ENCODE assay signal across 8 cellular contexts in the genomic region with DNA sequence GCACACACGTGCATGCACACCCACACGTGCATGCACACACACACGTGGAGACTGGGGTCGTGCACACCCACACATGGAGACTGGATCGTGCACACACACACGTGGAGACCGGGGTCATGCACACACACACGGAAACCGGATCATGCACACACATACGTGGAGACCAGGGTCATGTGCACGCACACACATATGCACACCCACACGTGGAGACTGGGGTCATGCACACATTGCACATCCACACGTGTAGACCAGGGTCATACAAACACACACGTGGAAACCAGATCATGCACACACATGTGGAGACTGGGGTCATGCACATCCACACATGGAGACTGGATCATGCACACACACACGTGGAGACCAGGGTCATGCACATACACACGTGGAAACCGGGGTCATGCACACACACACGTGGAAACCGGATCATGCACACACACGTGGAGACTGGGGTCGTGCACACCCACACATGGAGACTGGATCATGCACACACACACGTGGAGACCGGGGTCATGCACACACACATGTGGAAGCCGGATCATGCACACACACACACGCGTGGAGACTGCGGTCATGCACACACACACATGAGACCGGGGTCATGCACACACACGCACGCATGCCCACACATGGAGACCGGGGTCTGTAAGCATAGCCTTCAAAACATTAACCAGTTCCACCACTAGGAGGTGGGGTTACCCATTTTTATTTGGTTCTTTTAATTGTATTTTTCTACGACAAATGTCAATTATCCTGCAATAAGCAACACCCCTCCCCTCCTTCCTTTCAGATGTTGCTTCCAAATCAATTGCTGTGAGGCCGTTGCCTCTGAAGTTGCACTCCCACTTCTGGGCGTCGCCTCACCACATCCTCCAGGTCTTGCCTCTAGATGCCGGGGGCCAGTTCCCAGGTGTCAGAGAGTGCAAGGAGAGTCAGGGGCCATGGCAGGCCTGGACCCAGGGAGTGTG.
DNase-seq lines count a peak whose midpoint lies in the region; ATAC-seq and FAIRE-seq lines count a peak whose summit lies in the region.

No MANE protein-coding gene starts in this region.

- H3K4me1 ChIP-seq in trophoblast cell (ENCODE audit: control insufficient read depth in 1 of 2, insufficient read depth in 2 of 2, low read length in 2 of 2) (no peaks in the 10 kb centered on the region), small intestine (ENCODE audit: control insufficient read depth in 2 of 2, insufficient read depth in 1 of 2, low read depth in 1 of 2, low read length in 1 of 2) (no peaks in the 10 kb centered on the region)

- H3K9ac ChIP-seq in trophoblast cell (ENCODE audit: low read length), result no peak overlapping the region

- no peak overlapping the region for H4K91ac ChIP-seq in trophoblast cell (ENCODE audit: low read depth, low read length)

- H4K8ac ChIP-seq in trophoblast cell (ENCODE audit: low read depth, low read length), result no peak overlapping the region

- H3K23ac ChIP-seq in trophoblast cell (ENCODE audit: low read length), result no peak overlapping the region

- no peak overlapping the region for H2BK5ac ChIP-seq in trophoblast cell (ENCODE audit: low read depth, low read length, poor library complexity)

- H3K36me3 ChIP-seq in trophoblast cell (ENCODE audit: control insufficient read depth in 1 of 2, insufficient read depth in 2 of 2, low read length in 2 of 2) (no peaks in the 10 kb centered on the region), small intestine (ENCODE audit: control insufficient read depth in 2 of 2, insufficient read depth in 2 of 2, low read length in 2 of 2) (no peaks in the 10 kb centered on the region)

- H3K27me3 ChIP-seq in trophoblast cell (ENCODE audit: insufficient read depth, low read length), result no peaks in the 10 kb centered on the region
- no peaks in the 10 kb centered on the region for H3K27me3 ChIP-seq in small intestine (ENCODE audit: control insufficient read depth in 2 of 2, insufficient read depth in 2 of 2, low read length in 2 of 2)

- no peaks in the 10 kb centered on the region for H3K79me2 ChIP-seq in trophoblast cell (ENCODE audit: control insufficient read depth, insufficient read depth, low read length, poor library complexity)

- H3K18ac ChIP-seq in trophoblast cell (ENCODE audit: low read length), result no peak overlapping the region

- H2AFZ ChIP-seq in trophoblast cell (ENCODE audit: insufficient read depth, low read length, poor library complexity), result no peak overlapping the region

- no peak overlapping the region for H3K4me2 ChIP-seq in trophoblast cell (ENCODE audit: low read length)

- H3K4me3 ChIP-seq in trophoblast cell (ENCODE audit: low read depth, low read length) (peak overlapping the region; percentile 53), small intestine (ENCODE audit: low read depth in 1 of 2, low read length in 2 of 2) (no peak overlapping the region)

- no CpG with 5 or more reads among the region's 36 CpGs for WGBS in trophoblast cell (ENCODE audit: extremely low coverage, insufficient coverage, insufficient read length)
- 71 to 81% (median 75%) methylated on average over 33 to 36 of the region's 36 CpGs for WGBS in small intestine, 3 donors

- H2AK5ac ChIP-seq in trophoblast cell (ENCODE audit: low read length), result no peak overlapping the region

- DNase-seq in NCI-H2107 treated with DMSO at 0.1 percent for 48 hours (lab: John Stamatoyannopoulos, UW; ENCODE audit: unreplicated experiment), result peak; percentile 22
- no peak for DNase-seq in NCI-H2107 (lab: John Stamatoyannopoulos, UW)
- peak; percentile 65 for DNase-seq in NAMALWA (ENCODE audit: low spot score)
- DNase-seq in caudate nucleus (lab: John Stamatoyannopoulos, UW), result peak in 2 of 61 donors; percentile 25 to 29
- no peak for DNase-seq in trophoblast cell
- no peak for DNase-seq in small intestine

- H3K27ac ChIP-seq in caudate nucleus (ENCODE audit: low read depth, low read length) (peak overlapping the region; percentile 11), trophoblast cell (ENCODE audit: low read depth, low read length) (no peak overlapping the region), small intestine (ENCODE audit: low read depth in 1 of 2, low read length in 1 of 2) (no peak overlapping the region)

- H2BK12ac ChIP-seq in trophoblast cell (ENCODE audit: low read length), result no peak overlapping the region

- H3K14ac ChIP-seq in trophoblast cell (ENCODE audit: low read length), result no peak overlapping the region

- no peak overlapping the region for H4K12ac ChIP-seq in trophoblast cell (ENCODE audit: low read depth, low read length)

- FAIRE-seq in small intestine (lab: Jason Lieb, UNC), result no peak

- no peak overlapping the region for H2BK120ac ChIP-seq in trophoblast cell (ENCODE audit: insufficient read depth, low read length, poor library complexity)

- H3K9me3 ChIP-seq in trophoblast cell (ENCODE audit: insufficient read depth, low read depth, low read length), result peaks cover 7% of the 10 kb centered on the region
- H3K9me3 ChIP-seq in small intestine (ENCODE audit: control insufficient read depth, low read depth), result no peaks in the 10 kb centered on the region

- no peaks in the 10 kb centered on the region for H3K79me1 ChIP-seq in trophoblast cell (ENCODE audit: low read length)

- ATAC-seq in GM21390 (IDR thresholded peaks at IDR 0.05; ENCODE audit: unreplicated experiment) (no peak), HG02973 (IDR thresholded peaks at IDR 0.05; ENCODE audit: unreplicated experiment) (no peak)

- H3K4ac ChIP-seq in trophoblast cell (ENCODE audit: low read depth, low read length), result no peak overlapping the region

Comparison
In these comparisons a context has a peak if more than half of its experiments do, and no peak if none do; other contexts are left out.
1. DNase-seq: peak in NCI-H2107 treated with DMSO at 0.1 percent for 48 hours (single experiment) and NAMALWA (single experiment); none in NCI-H2107 (single experiment), trophoblast cell (0 of 2) and small intestine (single experiment).